In genomic region chr3:65352951-65353350, GRCh38 we compare ENCODE assay signal across 21 cellular contexts.
"Had no signal": no experiment of that assay in that cellular context is flagged by ENCODE, and none has a peak within 500 bp of the region (broad histone marks: within the 10 kb centered on the region; RNA-seq: fewer than 3 reads in every experiment).

No MANE protein-coding gene starts in this region.

- H3K9me3 ChIP-seq: body of pancreas, gastrocnemius medialis, heart left ventricle, left ventricle myocardium inferior, right atrium auricular region, transverse colon had no signal

- H3K4me3 ChIP-seq: body of pancreas, gastrocnemius medialis, heart left ventricle, left ventricle myocardium inferior, right atrium auricular region, skin epidermis, transverse colon had no signal

- H3K27ac Mint-ChIP-seq: activated CD4-positive, alpha-beta memory T cell treated with anti-CD3 and anti-CD28 coated beads for 36 hours; activated CD4-positive, alpha-beta T cell treated with anti-CD3 and anti-CD28 coated beads for 36 hours; activated naive CD8-positive, alpha-beta T cell; activated T-helper 1 cell treated with anti-CD3 and anti-CD28 coated beads, Interleukin-12 subunit alpha, Interleukin-12 subunit beta, Interleukin-2, Interleukin-4 antibody, amounts not matched to agents 30 ng/mL and 10 ng/mL and 1 ng/mL, durations not matched to agents 14 hours and 24 hours and 36 hours; endodermal cell; progenitor cell of endocrine pancreas; T-helper 2 cell treated with Interferon-gamma antibody and Interleukin-4, amounts not matched to agents 5 μg/mL and 100 μg/mL, for 36 hours; WTC11 had no signal

- H3K27ac ChIP-seq: body of pancreas, epithelial cell of prostate, gastrocnemius medialis, left ventricle myocardium inferior, right atrium auricular region, skin epidermis had no signal

- H3K4me1 ChIP-seq: body of pancreas, gastrocnemius medialis, right atrium auricular region had no signal

- H3K27me3 ChIP-seq: body of pancreas, gastrocnemius medialis, heart left ventricle, right atrium auricular region, transverse colon had no signal

- H3K36me3 ChIP-seq: transverse colon had no signal

- H3K36me3 Mint-ChIP-seq: activated naive CD8-positive, alpha-beta T cell; WTC11 had no signal

- H3K4me3 Mint-ChIP-seq: activated CD4-positive, alpha-beta memory T cell treated with anti-CD3 and anti-CD28 coated beads for 36 hours; activated CD4-positive, alpha-beta T cell treated with anti-CD3 and anti-CD28 coated beads for 36 hours; activated naive CD8-positive, alpha-beta T cell; activated T-helper 1 cell treated with anti-CD3 and anti-CD28 coated beads, Interleukin-12 subunit alpha, Interleukin-12 subunit beta, Interleukin-2, Interleukin-4 antibody, amounts not matched to agents 30 ng/mL and 10 ng/mL and 1 ng/mL, durations not matched to agents 14 hours and 24 hours and 36 hours; endodermal cell; T-helper 2 cell treated with Interferon-gamma antibody and Interleukin-4, amounts not matched to agents 5 μg/mL and 100 μg/mL, for 36 hours; WTC11 had no signal

- DNase-seq: activated CD4-positive, alpha-beta memory T cell treated with anti-CD3 and anti-CD28 coated beads for 36 hours; activated CD4-positive, alpha-beta T cell treated with anti-CD3 and anti-CD28 coated beads for 36 hours; activated T-cell treated with anti-CD3 and anti-CD28 coated beads for 4 hours; amygdala; body of pancreas; endodermal cell; gastrocnemius medialis; heart left ventricle; kidney glomerular epithelial cell; left ventricle myocardium inferior; occipital lobe; stimulated activated naive CD8-positive, alpha-beta T cell treated with anti-CD3 and anti-CD28 coated beads, Interleukin-15, Interleukin-2, amounts not matched to agents 100 U/mL and 50 U/mL, for 24 hours; transverse colon had no signal

- H3K9me3 Mint-ChIP-seq: activated CD4-positive, alpha-beta memory T cell treated with anti-CD3 and anti-CD28 coated beads for 36 hours; activated T-helper 1 cell treated with anti-CD3 and anti-CD28 coated beads, Interleukin-12 subunit alpha, Interleukin-12 subunit beta, Interleukin-2, Interleukin-4 antibody, amounts not matched to agents 30 ng/mL and 10 ng/mL and 1 ng/mL, durations not matched to agents 14 hours and 24 hours and 36 hours; endodermal cell; T-helper 2 cell treated with Interferon-gamma antibody and Interleukin-4, amounts not matched to agents 5 μg/mL and 100 μg/mL, for 36 hours; WTC11 had no signal

- H3K27me3 Mint-ChIP-seq: progenitor cell of endocrine pancreas had no signal
